Comparison of ENCODE assay signal across 21 cellular contexts in the genomic region with DNA sequence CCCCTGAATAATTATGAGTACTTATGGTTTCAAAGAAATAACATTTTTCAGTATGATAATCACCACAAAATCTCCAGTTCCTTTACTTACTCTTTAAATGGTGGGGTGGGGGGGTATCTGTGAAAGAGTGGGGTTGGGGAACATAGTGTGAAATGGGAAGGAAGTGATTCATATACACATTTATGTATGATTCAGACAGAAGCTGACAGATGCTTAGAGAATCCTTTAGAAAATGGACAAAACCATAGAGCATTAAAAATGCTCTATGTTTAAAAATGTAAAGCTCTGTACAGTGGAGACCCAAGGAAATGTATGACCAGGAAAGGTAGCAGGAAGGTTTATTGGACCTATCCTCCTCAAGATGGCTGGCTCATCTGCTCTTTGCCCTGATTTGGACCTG.
DNase-seq lines count a peak whose midpoint lies in the region; TF ChIP-seq lines count a peak whose summit lies in the region.
"Had no signal": no experiment of that assay in that cellular context is flagged by ENCODE, and none has a peak within 500 bp of the region (broad histone marks: within the 10 kb centered on the region; RNA-seq: fewer than 3 reads in every experiment).

No MANE protein-coding gene starts in this region.

- no peaks in the 10 kb centered on the region for H3K79me2 ChIP-seq in smooth muscle cell (ENCODE audit: low read depth)

- peak overlapping the region; percentile 31 for H3K4me2 ChIP-seq in smooth muscle cell

- no peaks in the 10 kb centered on the region for H3K27me3 ChIP-seq in SJSA1 (replicated peaks)
- no peaks in the 10 kb centered on the region for H3K27me3 ChIP-seq in smooth muscle cell (ENCODE audit: low read depth)
- H3K27me3 ChIP-seq: MG63, tibial nerve had no signal

- no peaks in the 10 kb centered on the region for H4K20me1 ChIP-seq in smooth muscle cell (ENCODE audit: low read depth)

- no peak overlapping the region for H2AFZ ChIP-seq in smooth muscle cell (ENCODE audit: low read depth)

- H3K27ac ChIP-seq in SJSA1 (peak overlapping the region; percentile 42), smooth muscle cell (ENCODE audit: low read depth) (peak overlapping the region; percentile 37)
- H3K27ac ChIP-seq: psoas muscle, tibial nerve, WERI-Rb-1 had no signal

- no peak overlapping the region for H3K4me3 ChIP-seq in SJSA1
- no peak overlapping the region for H3K4me3 ChIP-seq in fibroblast of pulmonary artery (replicated peaks; ENCODE audit: low read depth, low read length)
- no peak overlapping the region for H3K4me3 ChIP-seq in smooth muscle cell
- H3K4me3 ChIP-seq: MG63, psoas muscle, tibial nerve had no signal

- peak; percentile 92 for DNase-seq in HCEC 1CT
- DNase-seq in SJSA1 (ENCODE audit: low read depth in 1 of 2, low spot score in 2 of 2) = peak in 1 of 2 experiments; percentile 4
- peak; percentile 48 for DNase-seq in fibroblast of pulmonary artery (ENCODE audit: low read depth)
- DNase-seq in smooth muscle cell (lab: John Stamatoyannopoulos, UW; ENCODE audit: unreplicated experiment) = no peak
- DNase-seq in amniotic stem cell (lab: John Stamatoyannopoulos, UW) = no peak
- DNase-seq in superior temporal gyrus (ENCODE audit: extremely low spot score) = no peak
- no peak for DNase-seq in NCI-H526 treated with DMSO at 0.1 percent for 48 hours (lab: John Stamatoyannopoulos, UW)
- DNase-seq: activated CD4-positive, alpha-beta T cell treated with anti-CD3 and anti-CD28 coated beads, Interleukin-2, amount 50 U/mL, for 1 hour; activated naive CD8-positive, alpha-beta T cell treated with anti-CD3 and anti-CD28 coated beads, Interleukin-2, amount 10 ng/mL, durations not matched to agents 7 days and 5 days; AML-193; central memory CD4-positive, alpha-beta T cell; H7; MG63; NCI-H1436 treated with DMSO at 0.1 percent for 48 hours; psoas muscle; small intestine; stimulated activated CD4-positive, alpha-beta T cell treated with anti-CD3 and anti-CD28 coated beads, Interleukin-2, amount 100 ng/mL, for 48 hours; stimulated activated naive CD4-positive, alpha-beta T cell treated with Interleukin-2 at 50 U/mL for 16 hours; T-helper 17 cell; WERI-Rb-1 had no signal

- H3K9me3 ChIP-seq in SJSA1 (replicated peaks) (peaks cover 10% of the 10 kb centered on the region; the same call in 1 of the 2 replicates), smooth muscle cell (replicated peaks; ENCODE audit: low read depth) (peaks cover 6% of the 10 kb centered on the region)
- H3K9me3 ChIP-seq: MG63 had no signal

- TF ChIP-seq CTCF in fibroblast of pulmonary artery (IDR thresholded peaks at IDR 0.05; ENCODE audit: low read length, missing control alignments) = no peak
- TF ChIP-seq CTCF in smooth muscle cell (IDR thresholded peaks at IDR 0.05; ENCODE audit: borderline replicate concordance, insufficient read depth, poor library complexity, severe bottlenecking) = no peak

- H3K36me3 ChIP-seq in SJSA1 (no peaks in the 10 kb centered on the region), smooth muscle cell (ENCODE audit: low read depth) (no peaks in the 10 kb centered on the region)
- H3K36me3 ChIP-seq: MG63, tibial nerve, WERI-Rb-1 had no signal

- H3K4me1 ChIP-seq in SJSA1 (replicated peaks) (peaks cover 12% of the 10 kb centered on the region), smooth muscle cell (ENCODE audit: low read depth) (peaks cover 3% of the 10 kb centered on the region)
- H3K4me1 ChIP-seq: psoas muscle, tibial nerve had no signal

- H3F3A ChIP-seq in smooth muscle cell (ENCODE audit: low read depth) = no peaks in the 10 kb centered on the region

- H3K9ac ChIP-seq in smooth muscle cell (ENCODE audit: low read depth) = no peak overlapping the region

Comparison
In these comparisons a context has a peak if more than half of its experiments do, and no peak if none do; other contexts are left out.
1. DNase-seq: peak in HCEC 1CT (single experiment) and fibroblast of pulmonary artery (single experiment); none in smooth muscle cell (single experiment), amniotic stem cell (single experiment), superior temporal gyrus (single experiment) and NCI-H526 treated with DMSO at 0.1 percent for 48 hours (single experiment).